8 cellular contexts compared by ENCODE assay signal in the genomic region with DNA sequence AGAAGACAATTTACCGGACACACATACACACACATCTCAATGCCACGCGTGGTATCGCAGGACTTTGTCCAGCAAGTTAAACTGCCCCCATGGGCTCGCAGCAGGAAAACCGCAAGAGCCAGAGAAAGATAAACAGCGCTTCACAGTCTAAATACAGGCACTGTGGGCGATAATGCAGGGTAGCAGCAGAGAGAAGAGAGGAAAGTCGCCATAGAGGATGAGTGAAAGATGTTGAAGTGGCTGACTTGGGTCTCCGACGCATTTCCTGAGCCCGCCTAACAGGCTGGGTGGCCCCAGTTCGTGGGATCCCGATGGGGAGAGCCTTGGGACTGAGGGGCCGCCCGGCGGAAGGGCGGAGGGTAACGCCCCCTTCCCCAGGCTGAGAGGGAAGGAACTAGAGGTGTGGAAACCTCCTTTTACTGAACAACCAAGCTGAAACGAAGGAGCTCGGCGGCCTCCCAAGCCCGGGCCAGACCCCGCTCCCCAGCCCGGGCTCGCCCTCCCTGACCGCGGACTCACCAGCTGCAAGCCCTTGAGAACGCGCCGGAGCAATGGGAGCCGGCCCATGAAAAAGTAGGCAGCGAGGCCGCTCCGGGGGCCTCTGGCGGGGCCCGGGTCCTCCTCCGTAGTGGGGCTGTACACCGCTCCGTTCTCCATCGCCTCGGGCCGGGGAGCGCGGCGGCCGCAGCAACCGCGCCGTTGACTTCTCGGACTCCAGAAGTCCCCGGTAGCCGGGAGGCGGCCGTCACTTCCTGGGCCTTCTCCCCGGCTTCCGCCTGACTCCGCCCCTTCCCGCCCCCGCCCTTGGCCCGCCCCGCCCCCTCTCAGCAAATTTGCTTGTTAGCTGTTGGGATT. TPM values are rescaled to one million over a fixed set of nuclear protein-coding genes. Genes with fewer than 3 reads are reported as not detected.
DNase-seq lines count a peak whose midpoint lies in the region; ATAC-seq and TF ChIP-seq lines count a peak whose summit lies in the region.

Gene CMTM6 (minus strand): TSS at position 764 of the 855 bp plus-strand sequence. CDS start 107 bp downstream, at position 657.

- ATAC-seq in GM19023 (IDR thresholded peaks at IDR 0.05; ENCODE audit: unreplicated experiment) (peak; percentile 88), HG03196 (IDR thresholded peaks at IDR 0.05; ENCODE audit: unreplicated experiment) (peak; percentile 75), lower lobe of right lung (peak; percentile 96 to 97)
- peak; percentile 83 for ATAC-seq in activated CD8-positive, alpha-beta T cell treated with anti-CD3 and anti-CD28 coated beads for 36 hours

- H3K4me3 Mint-ChIP-seq in activated CD8-positive, alpha-beta T cell treated with anti-CD3 and anti-CD28 coated beads for 36 hours: peak within 1 kb of the TSS; percentile 97

- no peaks in the 10 kb centered on the region for H3K9me3 ChIP-seq in lower lobe of right lung

- DNase-seq in Ammon's horn (ENCODE audit: low spot score): peak; percentile 85
- DNase-seq in NCI-H774 (lab: John Stamatoyannopoulos, UW): peak; percentile 23
- DNase-seq in activated CD8-positive, alpha-beta T cell treated with anti-CD3 and anti-CD28 coated beads for 36 hours: peak; percentile 77
- DNase-seq in ecto neural progenitor cell (ENCODE audit: low spot score): peak; percentile 89
- DNase-seq in lower lobe of right lung: peak; percentile 89
- peak; percentile 67 to 69 for DNase-seq in stimulated activated CD4-positive, alpha-beta T cell treated with anti-CD3 and anti-CD28 coated beads, Interleukin-4, amount 100 ng/mL, for 48 hours (ENCODE audit: low read depth in 2 of 2)

- TF ChIP-seq CTCF in activated CD8-positive, alpha-beta T cell treated with anti-CD3 and anti-CD28 coated beads for 36 hours (IDR thresholded peaks at IDR 0.05): no peak
- TF ChIP-seq CTCF in lower lobe of right lung (IDR thresholded peaks at IDR 0.05): no peak

- H3K9me3 Mint-ChIP-seq in activated CD8-positive, alpha-beta T cell treated with anti-CD3 and anti-CD28 coated beads for 36 hours: no peaks in the 10 kb centered on the region

- no peaks in the 10 kb centered on the region for H3K36me3 ChIP-seq in lower lobe of right lung

- peaks cover 21% of the 10 kb centered on the region for H3K4me1 ChIP-seq in lower lobe of right lung

- peak within 1 kb of the TSS; percentile 98 for H3K27ac ChIP-seq in lower lobe of right lung

- intact Hi-C loops in activated CD8-positive, alpha-beta T cell treated with anti-CD3 and anti-CD28 coated beads for 36 hours (cut with micrococcal nuclease): no loop called here
- intact Hi-C loops in lower lobe of right lung (cut with DNase I): no loop called here

- no peaks in the 10 kb centered on the region for H3K27me3 ChIP-seq in lower lobe of right lung (ENCODE audit: low read depth)

- CTCF ChIA-PET in activated CD8-positive, alpha-beta T cell treated with anti-CD3 and anti-CD28 coated beads for 36 hours (lab: Charles Lee): interaction anchor here (0.7 to 1.9 kb wide), 5 partner anchors 9 to 263 kb away, joined by 3 to 7 read pairs (median 4); no protein-coding TSS in a partner anchor

- peaks cover 28% of the 10 kb centered on the region for H3K4me1 Mint-ChIP-seq in activated CD8-positive, alpha-beta T cell treated with anti-CD3 and anti-CD28 coated beads for 36 hours (ENCODE audit: low read depth)

- peak within 1 kb of the TSS; percentile 88 for H3K4me3 ChIP-seq in lower lobe of right lung

- POLR2A ChIA-PET in activated CD8-positive, alpha-beta T cell treated with anti-CD3 and anti-CD28 coated beads for 36 hours (lab: Charles Lee): interaction anchor here (0.9 to 1.0 kb wide), 3 partner anchors 9 to 131 kb away, joined by 3 to 4 read pairs (median 3); no protein-coding TSS in a partner anchor

- peak within 1 kb of the TSS; percentile 93 for H3K27ac Mint-ChIP-seq in activated CD8-positive, alpha-beta T cell treated with anti-CD3 and anti-CD28 coated beads for 36 hours

- no peaks in the 10 kb centered on the region for H3K27me3 Mint-ChIP-seq in activated CD8-positive, alpha-beta T cell treated with anti-CD3 and anti-CD28 coated beads for 36 hours

- H3K36me3 Mint-ChIP-seq in activated CD8-positive, alpha-beta T cell treated with anti-CD3 and anti-CD28 coated beads for 36 hours (ENCODE audit: low read depth): peaks cover 7% of the 10 kb centered on the region

RNA-seq across cellular contexts. Expression of gene CMTM6, which starts in this region (rescaled TPM):
- total RNA-seq in activated CD8-positive, alpha-beta T cell treated with anti-CD3 and anti-CD28 coated beads for 36 hours: 10 to 100 TPM; 49.8 to 50.1 TPM
- total RNA-seq in lower lobe of right lung: 69.5 TPM

Comparison
In these comparisons a context has a peak if more than half of its experiments do, and no peak if none do; other contexts are left out.
1. Peak in every context shown above with its lines: DNase-seq, ATAC-seq, H3K4me3 ChIP-seq and H3K27ac ChIP-seq.
2. DNase-seq: peak in every context shown above with its lines; median percentile 89 in ecto neural progenitor cell; 89 in lower lobe of right lung; 85 in Ammon's horn; 77 in activated CD8-positive, alpha-beta T cell treated with anti-CD3 and anti-CD28 coated beads for 36 hours; 68 in stimulated activated CD4-positive, alpha-beta T cell treated with anti-CD3 and anti-CD28 coated beads, Interleukin-4, amount 100 ng/mL, for 48 hours; 23 in NCI-H774.